In the genomic region with DNA sequence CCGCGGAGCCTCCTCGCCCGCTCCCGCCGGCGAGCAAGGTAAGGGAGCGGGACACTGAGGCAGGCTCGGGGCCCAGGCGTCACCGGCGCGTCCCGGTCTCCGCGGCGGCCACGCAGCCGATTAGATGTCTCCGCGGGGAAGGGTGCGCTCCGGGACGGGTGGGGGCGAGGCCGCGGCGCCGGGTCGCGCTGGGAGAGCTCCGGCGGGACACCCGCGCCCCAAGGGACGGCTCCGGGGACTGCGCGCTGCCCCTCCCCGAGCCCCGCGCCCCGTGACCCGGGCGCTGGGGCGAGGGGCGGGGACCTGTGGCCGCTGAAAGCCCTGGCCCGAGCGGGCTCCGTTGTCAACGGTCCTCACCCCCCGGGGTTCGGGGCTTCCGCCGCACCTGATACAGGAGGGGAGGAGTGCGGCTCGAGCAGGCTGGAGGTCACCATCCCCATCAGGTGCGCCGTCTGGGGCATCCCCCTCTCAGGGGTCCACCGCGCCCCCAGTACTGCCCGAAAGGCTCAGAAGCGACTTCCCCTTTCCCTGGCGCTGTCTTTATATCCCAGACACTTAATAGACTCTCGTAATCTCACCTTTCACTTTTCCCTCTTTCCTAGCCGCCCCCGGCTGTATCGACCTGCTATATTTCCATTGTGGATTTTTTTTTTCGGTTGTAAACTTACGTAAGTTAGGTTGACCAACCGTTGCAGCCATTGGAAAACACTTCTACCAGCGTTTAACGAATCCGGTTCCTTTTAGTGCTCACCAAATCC, we compare ENCODE assay signal across 8 cellular contexts. TPM values are rescaled to one million over a fixed set of nuclear protein-coding genes. Genes with fewer than 3 reads are reported as not detected.
DNase-seq lines count a peak whose midpoint lies in the region; ATAC-seq and TF ChIP-seq lines count a peak whose summit lies in the region.

No MANE protein-coding gene starts in this region.

- peak overlapping the region; percentile 89 for H3K27ac Mint-ChIP-seq in activated T-helper 1 cell treated with anti-CD3 and anti-CD28 coated beads, Interleukin-12 subunit alpha, Interleukin-12 subunit beta, Interleukin-2, Interleukin-4 antibody, amounts not matched to agents 30 ng/mL and 10 ng/mL and 1 ng/mL, durations not matched to agents 14 hours and 24 hours and 36 hours
- H3K27ac Mint-ChIP-seq in type B pancreatic cell = peak overlapping the region; percentile 93

- peak overlapping the region; percentile 40 for H2AFZ ChIP-seq in neuron (ENCODE audit: low read depth, low read length)

- DNase-seq in NCI-H345 (lab: John Stamatoyannopoulos, UW) (peak; percentile 28), NCI-H345 treated with DMSO at 0.1 percent for 48 hours (lab: John Stamatoyannopoulos, UW; ENCODE audit: unreplicated experiment) (no peak), NOMO-1 treated with DMSO at 0.1 percent for 48 hours (lab: John Stamatoyannopoulos, UW; ENCODE audit: unreplicated experiment) (peak; percentile 37), fibroblast of the aortic adventitia (ENCODE audit: low read depth) (peak; percentile 72), type B pancreatic cell (ENCODE audit: extremely low spot score, unreplicated experiment) (no peak)
- peak; percentile 47 for DNase-seq in activated T-helper 1 cell treated with anti-CD3 and anti-CD28 coated beads, Interleukin-12 subunit alpha, Interleukin-12 subunit beta, Interleukin-2, Interleukin-4 antibody, amounts not matched to agents 30 ng/mL and 10 ng/mL and 1 ng/mL, durations not matched to agents 14 hours and 24 hours and 36 hours (ENCODE audit: low spot score)

- H3K4me3 ChIP-seq in fibroblast of the aortic adventitia (ENCODE audit: low read depth, low read length) (peak overlapping the region; percentile 86), neuron (ENCODE audit: low read length) (peak overlapping the region; percentile 63)

- intact Hi-C loops in activated T-helper 1 cell treated with anti-CD3 and anti-CD28 coated beads, Interleukin-12 subunit alpha, Interleukin-12 subunit beta, Interleukin-2, Interleukin-4 antibody, amounts not matched to agents 30 ng/mL and 10 ng/mL and 1 ng/mL, durations not matched to agents 14 hours and 24 hours and 36 hours (cut with micrococcal nuclease) = loop anchor here (1.0 to 10.0 kb wide), 5 partner anchors 68 to 1174 kb away; partner anchors contain the start of genes CTTN, DHCR7, FADD and LTO1

- no peaks in the 10 kb centered on the region for H3K9me3 Mint-ChIP-seq in activated T-helper 1 cell treated with anti-CD3 and anti-CD28 coated beads, Interleukin-12 subunit alpha, Interleukin-12 subunit beta, Interleukin-2, Interleukin-4 antibody, amounts not matched to agents 30 ng/mL and 10 ng/mL and 1 ng/mL, durations not matched to agents 14 hours and 24 hours and 36 hours
- H3K9me3 Mint-ChIP-seq in type B pancreatic cell = no peaks in the 10 kb centered on the region

- peaks cover 14% of the 10 kb centered on the region for H3K4me1 ChIP-seq in neuron (ENCODE audit: insufficient read depth, low read length)

- TF ChIP-seq CTCF in fibroblast of the aortic adventitia (IDR thresholded peaks at IDR 0.05; ENCODE audit: insufficient read depth, low read length) = no peak
- TF ChIP-seq CTCF in type B pancreatic cell (conservative IDR thresholded peaks at IDR 0.05) = peak; percentile 34

- ATAC-seq in HG02885 (IDR thresholded peaks at IDR 0.05; ENCODE audit: poor library complexity, unreplicated experiment) = peak; percentile 39

- H3K27me3 ChIP-seq in neuron (ENCODE audit: insufficient read depth, low read length) = peaks cover 12% of the 10 kb centered on the region

- H3K4me1 Mint-ChIP-seq in activated T-helper 1 cell treated with anti-CD3 and anti-CD28 coated beads, Interleukin-12 subunit alpha, Interleukin-12 subunit beta, Interleukin-2, Interleukin-4 antibody, amounts not matched to agents 30 ng/mL and 10 ng/mL and 1 ng/mL, durations not matched to agents 14 hours and 24 hours and 36 hours (ENCODE audit: low read depth) = peaks cover 51% of the 10 kb centered on the region
- H3K4me1 Mint-ChIP-seq in type B pancreatic cell (ENCODE audit: unreplicated experiment) = peaks cover 31% of the 10 kb centered on the region

- H3K36me3 ChIP-seq in neuron (ENCODE audit: insufficient read depth, low read length) = peaks cover 40% of the 10 kb centered on the region

- peaks cover 25% of the 10 kb centered on the region for H3K36me3 Mint-ChIP-seq in activated T-helper 1 cell treated with anti-CD3 and anti-CD28 coated beads, Interleukin-12 subunit alpha, Interleukin-12 subunit beta, Interleukin-2, Interleukin-4 antibody, amounts not matched to agents 30 ng/mL and 10 ng/mL and 1 ng/mL, durations not matched to agents 14 hours and 24 hours and 36 hours (ENCODE audit: low read depth)
- peaks cover 17% of the 10 kb centered on the region for H3K36me3 Mint-ChIP-seq in type B pancreatic cell

- peaks cover 14% of the 10 kb centered on the region for H3K27me3 Mint-ChIP-seq in activated T-helper 1 cell treated with anti-CD3 and anti-CD28 coated beads, Interleukin-12 subunit alpha, Interleukin-12 subunit beta, Interleukin-2, Interleukin-4 antibody, amounts not matched to agents 30 ng/mL and 10 ng/mL and 1 ng/mL, durations not matched to agents 14 hours and 24 hours and 36 hours (ENCODE audit: insufficient read depth)
- peaks cover 23% of the 10 kb centered on the region for H3K27me3 Mint-ChIP-seq in type B pancreatic cell

- peak overlapping the region; percentile 94 for H3K4me3 Mint-ChIP-seq in activated T-helper 1 cell treated with anti-CD3 and anti-CD28 coated beads, Interleukin-12 subunit alpha, Interleukin-12 subunit beta, Interleukin-2, Interleukin-4 antibody, amounts not matched to agents 30 ng/mL and 10 ng/mL and 1 ng/mL, durations not matched to agents 14 hours and 24 hours and 36 hours
- peak overlapping the region; percentile 93 for H3K4me3 Mint-ChIP-seq in type B pancreatic cell

- no peaks in the 10 kb centered on the region for H3K9me3 ChIP-seq in neuron (ENCODE audit: low read length)

RNA-seq across cellular contexts. Expression of gene PPFIA1, which starts 0.6 kb away (rescaled TPM):
- 56.8 and 60.3 TPM in 2 replicates for total RNA-seq in activated T-helper 1 cell treated with anti-CD3 and anti-CD28 coated beads, Interleukin-12 subunit alpha, Interleukin-12 subunit beta, Interleukin-2, Interleukin-4 antibody, amounts not matched to agents 30 ng/mL and 10 ng/mL and 1 ng/mL, durations not matched to agents 14 hours and 24 hours and 36 hours
- total RNA-seq in fibroblast of the aortic adventitia (ENCODE audit: low replicate concordance) (36.3 and 37.1 TPM in 2 replicates), type B pancreatic cell (ENCODE audit: low replicate concordance) (47.8 and 57.0 TPM in 2 replicates)

Comparison
In these comparisons a context has a peak if more than half of its experiments do, and no peak if none do; other contexts are left out.
1. DNase-seq: peak in NCI-H345 (single experiment), NOMO-1 treated with DMSO at 0.1 percent for 48 hours (single experiment), activated T-helper 1 cell treated with anti-CD3 and anti-CD28 coated beads, Interleukin-12 subunit alpha, Interleukin-12 subunit beta, Interleukin-2, Interleukin-4 antibody, amounts not matched to agents 30 ng/mL and 10 ng/mL and 1 ng/mL, durations not matched to agents 14 hours and 24 hours and 36 hours (single experiment) and fibroblast of the aortic adventitia (single experiment); none in NCI-H345 treated with DMSO at 0.1 percent for 48 hours (single experiment) and type B pancreatic cell (single experiment).